ENCODE assay signal across 1 cellular context in genomic region chr2:231146656-231147055, GRCh38.
TF ChIP-seq lines count a peak whose summit lies in the region.

No MANE protein-coding gene starts in this region.

TF ChIP-seq in HepG2, 621 proteins besides CTCF, POLR2A, EP300 and RAD21:
- TF ChIP-seq ZMAT5 (CRISPR knock-in tag; IDR thresholded peaks at IDR 0.05; ENCODE audit: borderline replicate concordance, low read depth): no peak
- TF ChIP-seq HNF4G (IDR thresholded peaks at IDR 0.05; ENCODE audit: borderline replicate concordance, low read depth, low read length): no peak
- no peak for TF ChIP-seq HNF4G (CRISPR knock-in tag; IDR thresholded peaks at IDR 0.05; ENCODE audit: borderline replicate concordance, low read depth)
- TF ChIP-seq TMF1 (CRISPR knock-in tag; IDR thresholded peaks at IDR 0.05; ENCODE audit: low read depth): no peak
- TF ChIP-seq, protein P1, sequence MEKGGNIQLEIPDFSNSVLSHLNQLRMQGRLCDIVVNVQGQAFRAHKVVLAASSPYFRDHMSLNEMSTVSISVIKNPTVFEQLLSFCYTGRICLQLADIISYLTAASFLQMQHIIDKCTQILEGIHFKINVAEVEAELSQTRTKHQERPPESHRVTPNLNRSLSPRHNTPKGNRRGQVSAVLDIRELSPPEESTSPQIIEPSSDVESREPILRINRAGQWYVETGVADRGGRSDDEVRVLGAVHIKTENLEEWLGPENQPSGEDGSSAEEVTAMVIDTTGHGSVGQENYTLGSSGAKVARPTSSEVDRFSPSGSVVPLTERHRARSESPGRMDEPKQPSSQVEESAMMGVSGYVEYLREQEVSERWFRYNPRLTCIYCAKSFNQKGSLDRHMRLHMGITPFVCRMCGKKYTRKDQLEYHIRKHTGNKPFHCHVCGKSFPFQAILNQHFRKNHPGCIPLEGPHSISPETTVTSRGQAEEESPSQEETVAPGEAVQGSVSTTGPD (CRISPR knock-in tag; IDR thresholded peaks at IDR 0.05): no peak
- no peak for TF ChIP-seq FIP1L1 (IDR thresholded peaks at IDR 0.05; ENCODE audit: borderline replicate concordance, insufficient read depth, low read depth, low read length)
- TF ChIP-seq ZNF431 (CRISPR knock-in tag; IDR thresholded peaks at IDR 0.05; ENCODE audit: borderline replicate concordance, low read depth): no peak
- TF ChIP-seq ZNF572 (CRISPR knock-in tag; IDR thresholded peaks at IDR 0.05): no peak
- no peak for TF ChIP-seq DRAP1 (CRISPR knock-in tag; IDR thresholded peaks at IDR 0.05)
- no peak for TF ChIP-seq ZNF230 (CRISPR knock-in tag; IDR thresholded peaks at IDR 0.05)
- no peak for TF ChIP-seq ZNF124 (CRISPR knock-in tag; IDR thresholded peaks at IDR 0.05)
- TF ChIP-seq, protein P2, sequence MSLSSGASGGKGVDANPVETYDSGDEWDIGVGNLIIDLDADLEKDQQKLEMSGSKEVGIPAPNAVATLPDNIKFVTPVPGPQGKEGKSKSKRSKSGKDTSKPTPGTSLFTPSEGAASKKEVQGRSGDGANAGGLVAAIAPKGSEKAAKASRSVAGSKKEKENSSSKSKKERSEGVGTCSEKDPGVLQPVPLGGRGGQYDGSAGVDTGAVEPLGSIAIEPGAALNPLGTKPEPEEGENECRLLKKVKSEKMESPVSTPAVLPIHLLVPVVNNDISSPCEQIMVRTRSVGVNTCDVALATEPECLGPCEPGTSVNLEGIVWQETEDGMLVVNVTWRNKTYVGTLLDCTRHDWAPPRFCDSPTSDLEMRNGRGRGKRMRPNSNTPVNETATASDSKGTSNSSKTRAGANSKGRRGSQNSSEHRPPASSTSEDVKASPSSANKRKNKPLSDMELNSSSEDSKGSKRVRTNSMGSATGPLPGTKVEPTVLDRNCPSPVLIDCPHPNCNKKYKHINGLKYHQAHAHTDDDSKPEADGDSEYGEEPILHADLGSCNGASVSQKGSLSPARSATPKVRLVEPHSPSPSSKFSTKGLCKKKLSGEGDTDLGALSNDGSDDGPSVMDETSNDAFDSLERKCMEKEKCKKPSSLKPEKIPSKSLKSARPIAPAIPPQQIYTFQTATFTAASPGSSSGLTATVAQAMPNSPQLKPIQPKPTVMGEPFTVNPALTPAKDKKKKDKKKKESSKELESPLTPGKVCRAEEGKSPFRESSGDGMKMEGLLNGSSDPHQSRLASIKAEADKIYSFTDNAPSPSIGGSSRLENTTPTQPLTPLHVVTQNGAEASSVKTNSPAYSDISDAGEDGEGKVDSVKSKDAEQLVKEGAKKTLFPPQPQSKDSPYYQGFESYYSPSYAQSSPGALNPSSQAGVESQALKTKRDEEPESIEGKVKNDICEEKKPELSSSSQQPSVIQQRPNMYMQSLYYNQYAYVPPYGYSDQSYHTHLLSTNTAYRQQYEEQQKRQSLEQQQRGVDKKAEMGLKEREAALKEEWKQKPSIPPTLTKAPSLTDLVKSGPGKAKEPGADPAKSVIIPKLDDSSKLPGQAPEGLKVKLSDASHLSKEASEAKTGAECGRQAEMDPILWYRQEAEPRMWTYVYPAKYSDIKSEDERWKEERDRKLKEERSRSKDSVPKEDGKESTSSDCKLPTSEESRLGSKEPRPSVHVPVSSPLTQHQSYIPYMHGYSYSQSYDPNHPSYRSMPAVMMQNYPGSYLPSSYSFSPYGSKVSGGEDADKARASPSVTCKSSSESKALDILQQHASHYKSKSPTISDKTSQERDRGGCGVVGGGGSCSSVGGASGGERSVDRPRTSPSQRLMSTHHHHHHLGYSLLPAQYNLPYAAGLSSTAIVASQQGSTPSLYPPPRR (CRISPR knock-in tag; IDR thresholded peaks at IDR 0.05; ENCODE audit: borderline replicate concordance): no peak
- TF ChIP-seq, protein P3, sequence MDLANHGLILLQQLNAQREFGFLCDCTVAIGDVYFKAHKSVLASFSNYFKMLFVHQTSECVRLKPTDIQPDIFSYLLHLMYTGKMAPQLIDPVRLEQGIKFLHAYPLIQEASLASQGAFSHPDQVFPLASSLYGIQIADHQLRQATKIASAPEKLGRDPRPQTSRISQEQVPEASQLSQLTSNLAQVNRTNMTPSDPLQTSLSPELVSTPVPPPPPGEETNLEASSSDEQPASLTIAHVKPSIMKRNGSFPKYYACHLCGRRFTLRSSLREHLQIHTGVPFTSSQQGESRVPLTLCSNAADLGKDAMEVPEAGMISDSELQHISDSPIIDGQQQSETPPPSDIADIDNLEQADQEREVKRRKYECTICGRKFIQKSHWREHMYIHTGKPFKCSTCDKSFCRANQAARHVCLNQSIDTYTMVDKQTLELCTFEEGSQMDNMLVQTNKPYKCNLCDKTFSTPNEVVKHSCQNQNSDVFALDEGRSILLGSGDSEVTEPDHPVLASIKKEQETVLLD (CRISPR knock-in tag; IDR thresholded peaks at IDR 0.05; ENCODE audit: low read depth): no peak
